17 cellular contexts compared by ENCODE assay signal in genomic region chr12:28032811-28033537, GRCh38.
DNase-seq lines count a peak whose midpoint lies in the region; ATAC-seq and TF ChIP-seq lines count a peak whose summit lies in the region.
"Had no signal": no experiment of that assay in that cellular context is flagged by ENCODE, and none has a peak within 500 bp of the region (broad histone marks: within the 10 kb centered on the region; RNA-seq: fewer than 3 reads in every experiment).

No MANE protein-coding gene starts in this region.

- H3K4me1 Mint-ChIP-seq in endothelial cell (ENCODE audit: unreplicated experiment), result peaks cover 26% of the 10 kb centered on the region
- H3K4me1 Mint-ChIP-seq: T-cell had no signal

- H3K9me3 ChIP-seq in SJSA1 (replicated peaks) (no peaks in the 10 kb centered on the region), mesodermal cell (ENCODE audit: control insufficient read depth, low read length) (no peaks in the 10 kb centered on the region), upper lobe of left lung (no peaks in the 10 kb centered on the region)
- H3K9me3 ChIP-seq: adrenal gland, MG63, suprapubic skin had no signal

- TF ChIP-seq CTCF in endothelial cell (IDR thresholded peaks at IDR 0.05; ENCODE audit: unreplicated experiment) (no peak), upper lobe of left lung (IDR thresholded peaks at IDR 0.05) (no peak)

- DNase-seq in ELR (ENCODE audit: low read depth) (peak; percentile 56), SJSA1 (ENCODE audit: low read depth in 1 of 2, low spot score in 2 of 2) (peak in 1 of 2 experiments; percentile 36), endothelial cell (ENCODE audit: low spot score) (peak; percentile 10), NCI-H2227 treated with DMSO at 0.1 percent for 48 hours (lab: John Stamatoyannopoulos, UW) (no peak), KBM-7 (no peak), NOMO-1 (lab: John Stamatoyannopoulos, UW; ENCODE audit: unreplicated experiment in 2 of 2) (no peak), upper lobe of left lung (no peak)
- DNase-seq: adrenal gland, H9, MG63, NCI-H1930, NCI-H524, T-cell had no signal

- 79 to 100% methylated on average over 1 to 2 of the region's 4 CpGs for WGBS in mesodermal cell (ENCODE audit: insufficient coverage in 2 of 2), 2 experiments
- WGBS in upper lobe of left lung, 2 donors, result 66 to 75% methylated on average over 4 of the region's 4 CpGs

- no peak for TF ChIP-seq EP300 in upper lobe of left lung (IDR thresholded peaks at IDR 0.05)

- H3K27me3 Mint-ChIP-seq in endothelial cell (ENCODE audit: unreplicated experiment), result peaks cover 3% of the 10 kb centered on the region
- H3K27me3 Mint-ChIP-seq: T-cell had no signal

- peak overlapping the region; percentile 92 for H3K27ac Mint-ChIP-seq in endothelial cell (ENCODE audit: unreplicated experiment)
- H3K27ac Mint-ChIP-seq: H9, T-cell had no signal

- peak overlapping the region; percentile 56 for H3K27ac ChIP-seq in SJSA1
- peak overlapping the region; percentile 3 for H3K27ac ChIP-seq in mesodermal cell (ENCODE audit: low read depth, low read length, severe bottlenecking)
- H3K27ac ChIP-seq in upper lobe of left lung, result no peak overlapping the region
- H3K27ac ChIP-seq: adrenal gland, suprapubic skin, VCaP had no signal

- no peak for TF ChIP-seq POLR2A in upper lobe of left lung (IDR thresholded peaks at IDR 0.05)

- H3K9me3 Mint-ChIP-seq in endothelial cell (ENCODE audit: unreplicated experiment), result no peaks in the 10 kb centered on the region
- H3K9me3 Mint-ChIP-seq: H9, T-cell had no signal

- H3K36me3 Mint-ChIP-seq in endothelial cell (ENCODE audit: low read depth, unreplicated experiment), result no peaks in the 10 kb centered on the region
- H3K36me3 Mint-ChIP-seq: T-cell had no signal

- ATAC-seq in upper lobe of left lung (ENCODE audit: low FRiP score in 2 of 2), result no peak
- ATAC-seq: sciatic nerve, T-cell had no signal

- H3K4me3 ChIP-seq in SJSA1 (no peak overlapping the region), mesodermal cell (ENCODE audit: extremely low read depth, insufficient read depth, low read length, poor library complexity, severe bottlenecking) (no peak overlapping the region), upper lobe of left lung (no peak overlapping the region)
- H3K4me3 ChIP-seq: adrenal gland, MG63, suprapubic skin had no signal

- H3K4me1 ChIP-seq in SJSA1 (replicated peaks) (peaks cover 29% of the 10 kb centered on the region), mesodermal cell (ENCODE audit: control insufficient read depth, insufficient read depth, low read length, poor library complexity, severe bottlenecking) (peaks cover 10% of the 10 kb centered on the region), upper lobe of left lung (no peaks in the 10 kb centered on the region)
- H3K4me1 ChIP-seq: adrenal gland, suprapubic skin had no signal

- no peaks in the 10 kb centered on the region for H3K36me3 ChIP-seq in SJSA1
- H3K36me3 ChIP-seq in mesodermal cell (ENCODE audit: control insufficient read depth, insufficient read depth, low read length), result no peaks in the 10 kb centered on the region
- no peaks in the 10 kb centered on the region for H3K36me3 ChIP-seq in upper lobe of left lung
- H3K36me3 ChIP-seq: adrenal gland, MG63, suprapubic skin had no signal

- in situ Hi-C loops in KBM-7 (cut with MboI; ENCODE audit: low pct_unique_long_range_greater_than_20kb, low sequenced_read_pairs), result no loop called here

- H3K27me3 ChIP-seq in SJSA1 (replicated peaks) (no peaks in the 10 kb centered on the region), upper lobe of left lung (no peaks in the 10 kb centered on the region)
- H3K27me3 ChIP-seq: adrenal gland, MG63, suprapubic skin had no signal

- no peak overlapping the region for H3K4me3 Mint-ChIP-seq in endothelial cell (ENCODE audit: unreplicated experiment)
- H3K4me3 Mint-ChIP-seq: H9, T-cell had no signal

Comparison
In these comparisons a context has a peak if more than half of its experiments do, and no peak if none do; other contexts are left out.
1. DNase-seq: peak in ELR (single experiment) and endothelial cell (single experiment); none in NCI-H2227 treated with DMSO at 0.1 percent for 48 hours (single experiment), KBM-7 (single experiment), NOMO-1 (0 of 2) and upper lobe of left lung (0 of 2).
2. H3K27ac ChIP-seq: peak in SJSA1 (single experiment) and mesodermal cell (single experiment); none in upper lobe of left lung (0 of 4).